ENCODE assay signal across 9 cellular contexts in the genomic region with DNA sequence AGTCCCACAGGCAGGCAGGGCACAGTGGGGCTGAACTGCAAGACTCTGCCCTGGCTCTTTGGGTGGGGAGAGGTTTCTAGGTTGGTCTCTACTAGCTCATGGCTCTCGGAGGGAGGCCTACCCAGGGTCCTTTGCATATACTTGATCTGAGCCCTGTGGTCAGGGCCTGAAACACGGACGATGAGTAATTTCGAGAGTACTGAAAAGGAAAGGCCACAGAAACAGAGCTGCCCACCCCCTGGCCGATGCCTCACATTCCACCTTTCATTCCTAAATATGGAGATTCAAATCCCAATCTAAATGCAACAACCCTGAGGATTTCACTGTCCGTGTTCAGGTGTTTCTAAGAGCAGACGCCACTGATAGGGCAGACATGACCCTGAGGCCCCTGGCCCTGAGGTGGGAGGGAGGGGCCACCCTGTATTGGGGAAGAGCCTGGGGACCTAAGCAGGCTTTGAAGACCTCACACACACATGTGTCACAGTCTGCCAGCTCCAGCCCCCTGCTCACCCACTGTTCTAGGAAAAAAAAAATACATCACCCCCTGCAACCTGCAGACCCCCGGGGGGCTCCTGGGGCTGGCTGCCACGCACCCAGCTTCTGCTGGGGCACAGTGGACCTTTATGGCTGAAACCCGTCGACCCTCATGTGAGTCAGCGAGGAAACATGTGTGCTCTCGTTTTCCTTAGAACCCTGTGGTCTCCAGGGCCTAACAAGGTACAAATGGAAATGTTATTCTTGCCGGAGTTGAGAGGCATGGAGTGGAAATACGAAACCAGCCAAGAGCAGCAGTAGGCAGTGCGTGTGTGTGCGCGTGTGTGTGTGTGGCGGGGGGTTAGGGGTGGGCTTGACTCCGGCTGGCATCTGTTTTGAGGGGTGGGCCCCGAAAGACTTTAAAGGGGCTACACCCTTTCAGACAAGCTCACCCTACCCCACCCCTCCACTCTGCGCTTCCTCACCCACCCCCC.
DNase-seq lines count a peak whose midpoint lies in the region; ATAC-seq and TF ChIP-seq lines count a peak whose summit lies in the region.
"Had no signal": no experiment of that assay in that cellular context is flagged by ENCODE, and none has a peak within 500 bp of the region (broad histone marks: within the 10 kb centered on the region; RNA-seq: fewer than 3 reads in every experiment).

No MANE protein-coding gene starts in this region.

- no peaks in the 10 kb centered on the region for H3K9me3 ChIP-seq in esophagus muscularis mucosa

- H3K27me3 ChIP-seq in KMS-11 (ENCODE audit: insufficient read depth, low read depth): no peaks in the 10 kb centered on the region
- no peaks in the 10 kb centered on the region for H3K27me3 ChIP-seq in esophagus muscularis mucosa

- no peak for TF ChIP-seq POLR2A in esophagus muscularis mucosa (IDR thresholded peaks at IDR 0.05; ENCODE audit: low read depth)

- H3K27ac ChIP-seq in KMS-11: peak overlapping the region; percentile 78
- H3K27ac ChIP-seq in esophagus muscularis mucosa (replicated peaks in 1 of 4): no peak overlapping the region

- peak overlapping the region; percentile 77 for H3K4me2 ChIP-seq in KMS-11

- H4K20me1 ChIP-seq in KMS-11 (ENCODE audit: insufficient read depth): no peaks in the 10 kb centered on the region

- H3K79me2 ChIP-seq in KMS-11 (ENCODE audit: insufficient read depth, low read depth): no peaks in the 10 kb centered on the region

- intact Hi-C loops in esophagus muscularis mucosa (cut with DNase I): no loop called here

- H3K4me1 ChIP-seq in KMS-11 (ENCODE audit: low read depth, poor library complexity, severe bottlenecking) (peaks cover 67% of the 10 kb centered on the region), esophagus muscularis mucosa (peaks cover 0 to 4% (median 2%) of the 10 kb centered on the region in 4 donors)

- peak overlapping the region; percentile 19; the same call in 1 of the 2 replicates for H3K9ac ChIP-seq in KMS-11

- H3K4me3 ChIP-seq in KMS-11 (IDR thresholded peaks at IDR 0.05; ENCODE audit: insufficient read depth, low read depth, low read length) (no peak overlapping the region), esophagus muscularis mucosa (no peak overlapping the region)

- ATAC-seq in GM18502 (IDR thresholded peaks at IDR 0.05; ENCODE audit: poor library complexity, unreplicated experiment) (peak; percentile 61), GM21786 (IDR thresholded peaks at IDR 0.05; ENCODE audit: unreplicated experiment) (peak; percentile 52), omental fat pad (ENCODE audit: low FRiP score) (no peak)

- DNase-seq in left kidney (ENCODE audit: low read depth, low spot score) (peak; percentile 84), omental fat pad (ENCODE audit: low spot score) (no peak), esophagus muscularis mucosa (ENCODE audit: extremely low spot score) (no peak), NCI-H2081 treated with DMSO at 0.1 percent for 48 hours (lab: John Stamatoyannopoulos, UW) (no peak)
- DNase-seq in stimulated activated CD4-positive, alpha-beta T cell treated with anti-CD3 and anti-CD28 coated beads, Interleukin-4, amount 100 ng/mL, for 24 hours: no peak
- DNase-seq: DND-41 had no signal

- no peak for TF ChIP-seq EP300 in esophagus muscularis mucosa (IDR thresholded peaks at IDR 0.05)

- H2AFZ ChIP-seq in KMS-11 (ENCODE audit: low read depth): peak overlapping the region; percentile 30; the same call in 1 of the 2 replicates

- no peaks in the 10 kb centered on the region for H3K36me3 ChIP-seq in KMS-11 (ENCODE audit: insufficient read depth)
- H3K36me3 ChIP-seq in esophagus muscularis mucosa: no peaks in the 10 kb centered on the region

- TF ChIP-seq CTCF in KMS-11 (conservative IDR thresholded peaks at IDR 0.05; ENCODE audit: low read depth, low read length): no peak
- TF ChIP-seq CTCF in omental fat pad (IDR thresholded peaks at IDR 0.05): no peak
- TF ChIP-seq CTCF in esophagus muscularis mucosa (IDR thresholded peaks at IDR 0.05): no peak

- WGBS in esophagus muscularis mucosa: 84% methylated on average over 22 of the region's 22 CpGs
